ENCODE assay signal across 10 cellular contexts in genomic region chrX:39736219-39737211, GRCh38.
DNase-seq lines count a peak whose midpoint lies in the region; ATAC-seq and TF ChIP-seq lines count a peak whose summit lies in the region.
"Had no signal": no experiment of that assay in that cellular context is flagged by ENCODE, and none has a peak within 500 bp of the region (broad histone marks: within the 10 kb centered on the region; RNA-seq: fewer than 3 reads in every experiment).

No MANE protein-coding gene starts in this region.

- no peak for TF ChIP-seq CTCF in astrocyte of the spinal cord (IDR thresholded peaks at IDR 0.05; ENCODE audit: low read depth, low read length)
- no peak for TF ChIP-seq CTCF in transverse colon (IDR thresholded peaks at IDR 0.05)

- peak; percentile 24 for DNase-seq in activated CD4-positive, alpha-beta T cell treated with anti-CD3 and anti-CD28 coated beads for 36 hours
- no peak for DNase-seq in activated CD4-positive, alpha-beta T cell treated with anti-CD3 and anti-CD28 coated beads for 4 hours
- DNase-seq in astrocyte of the spinal cord (ENCODE audit: low read depth, low spot score) (peak; percentile 80), left lobe of liver (ENCODE audit: low spot score) (peak; percentile 87), transverse colon (peak; percentile 53), activated gamma-delta T cell treated with Interleukin-2 at 50 U/mL for 16 hours (no peak), D341Med (ENCODE audit: low spot score) (no peak)
- DNase-seq in activated CD4-positive, CD25-positive, alpha-beta regulatory T cell (lab: John Stamatoyannopoulos, UW) = no peak
- DNase-seq: 8988T, T-helper 9 cell had no signal

- H3K27me3 ChIP-seq in transverse colon = no peaks in the 10 kb centered on the region

- no peak overlapping the region for H3K4me3 Mint-ChIP-seq in activated CD4-positive, alpha-beta T cell treated with anti-CD3 and anti-CD28 coated beads for 36 hours

- no peaks in the 10 kb centered on the region for H3K27me3 Mint-ChIP-seq in activated CD4-positive, alpha-beta T cell treated with anti-CD3 and anti-CD28 coated beads for 36 hours

- POLR2A ChIA-PET in activated CD4-positive, alpha-beta T cell treated with anti-CD3 and anti-CD28 coated beads for 36 hours (lab: Charles Lee) = no interaction called here

- ATAC-seq in activated CD4-positive, alpha-beta T cell treated with anti-CD3 and anti-CD28 coated beads for 36 hours = peak; percentile 85
- peak; percentile 74 for ATAC-seq in left lobe of liver

- peak overlapping the region; percentile 12 to 58 (median 49) for H3K27ac ChIP-seq in transverse colon

- H3K36me3 Mint-ChIP-seq in activated CD4-positive, alpha-beta T cell treated with anti-CD3 and anti-CD28 coated beads for 36 hours (ENCODE audit: low read depth) = no peaks in the 10 kb centered on the region

- in situ Hi-C loops in astrocyte of the spinal cord (cut with HindIII; ENCODE audit: low sequenced_read_pairs) (no loop called here), transverse colon (cut with MboI; ENCODE audit: low pct_ligation_motif_present in 1 of 4, low pct_unique_long_range_greater_than_20kb in 1 of 4, low sequenced_read_pairs in 3 of 4) (loop anchor here in 1 of 4 donors (10.0 kb wide), 1 partner anchor 428 kb away; no protein-coding TSS in a partner anchor)

- WGBS in transverse colon (ENCODE audit: low coverage in 1 of 2), 2 donors = 85% methylated on average over 22 of the region's 22 CpGs; no CpG with 5 or more reads in 1 of the 2 donors

- no peak overlapping the region for H3K4me3 ChIP-seq in astrocyte of the spinal cord (ENCODE audit: low read depth, low read length)
- H3K4me3 ChIP-seq in transverse colon = no peak overlapping the region

- peaks cover 15% of the 10 kb centered on the region for H3K4me1 Mint-ChIP-seq in activated CD4-positive, alpha-beta T cell treated with anti-CD3 and anti-CD28 coated beads for 36 hours

- no peaks in the 10 kb centered on the region for H3K9me3 ChIP-seq in transverse colon

- TF ChIP-seq EP300 in transverse colon (IDR thresholded peaks at IDR 0.05; ENCODE audit: low read depth) = no peak

- no peaks in the 10 kb centered on the region for H3K9me3 Mint-ChIP-seq in activated CD4-positive, alpha-beta T cell treated with anti-CD3 and anti-CD28 coated beads for 36 hours (ENCODE audit: low read depth)

- peaks cover 0 to 1% (median under 1%) of the 10 kb centered on the region in 4 donors for H3K4me1 ChIP-seq in transverse colon

- peak overlapping the region; percentile 60 for H3K27ac Mint-ChIP-seq in activated CD4-positive, alpha-beta T cell treated with anti-CD3 and anti-CD28 coated beads for 36 hours

- intact Hi-C loops in activated CD4-positive, alpha-beta T cell treated with anti-CD3 and anti-CD28 coated beads for 36 hours (cut with DNase I, micrococcal nuclease) = loop anchor here (10.0 kb wide), 2 partner anchors 528 to 548 kb away; no protein-coding TSS in a partner anchor
- intact Hi-C loops in transverse colon (cut with DNase I; ENCODE audit: low total_unique reads) = loop anchor here (10.0 kb wide), 2 partner anchors 168 to 418 kb away; no protein-coding TSS in a partner anchor

- TF ChIP-seq POLR2A in transverse colon (IDR thresholded peaks at IDR 0.05) = no peak

- H3K36me3 ChIP-seq in transverse colon = no peaks in the 10 kb centered on the region

- CTCF ChIA-PET in activated CD4-positive, alpha-beta T cell treated with anti-CD3 and anti-CD28 coated beads for 36 hours (lab: Charles Lee) = interaction anchor here (0.7 kb wide), 1 partner anchor 322 kb away, joined by 3 read pairs; no protein-coding TSS in a partner anchor

Comparison
In these comparisons a context has a peak if more than half of its experiments do, and no peak if none do; other contexts are left out.
1. DNase-seq: peak in activated CD4-positive, alpha-beta T cell treated with anti-CD3 and anti-CD28 coated beads for 36 hours (single experiment), astrocyte of the spinal cord (single experiment), left lobe of liver (single experiment) and transverse colon (single experiment); none in activated CD4-positive, alpha-beta T cell treated with anti-CD3 and anti-CD28 coated beads for 4 hours (0 of 2), activated gamma-delta T cell treated with Interleukin-2 at 50 U/mL for 16 hours (single experiment), activated CD4-positive, CD25-positive, alpha-beta regulatory T cell (0 of 4) and D341Med (single experiment).